Comparison of ENCODE assay signal across 1 cellular context in the genomic region with DNA sequence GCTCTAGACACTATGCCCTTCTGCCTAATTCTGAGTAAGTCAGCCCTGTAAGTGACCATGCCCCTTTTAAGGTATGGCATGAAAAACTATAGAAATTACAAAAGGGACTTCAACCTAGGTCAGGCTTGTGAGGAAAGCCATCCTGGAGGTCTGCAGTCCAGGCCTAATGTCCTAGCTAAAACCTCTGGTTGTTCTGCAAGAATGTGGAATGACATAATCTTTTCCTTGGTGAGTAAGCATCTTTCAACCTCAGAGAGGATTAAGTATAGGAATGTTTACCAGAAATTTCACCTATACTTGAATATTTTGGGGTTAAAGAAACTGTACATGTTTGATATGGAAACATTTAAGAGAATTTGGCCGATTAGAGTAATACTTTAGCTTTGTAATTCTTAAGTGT.
TF ChIP-seq lines count a peak whose summit lies in the region.

No MANE protein-coding gene starts in this region.

TF ChIP-seq in K562, 482 proteins besides CTCF, POLR2A, EP300 and RAD21 (continued from another document):
- TF ChIP-seq MTA3 (IDR thresholded peaks at IDR 0.05; ENCODE audit: borderline replicate concordance) (no peak), NFYB (IDR thresholded peaks at IDR 0.05; ENCODE audit: extremely low read depth, insufficient read length) (no peak), GABPA (tag; conservative IDR thresholded peaks at IDR 0.05; ENCODE audit: low read depth) (no peak), ZNF41 (CRISPR knock-in tag; conservative IDR thresholded peaks at IDR 0.05) (no peak), TEAD2 (tag; IDR thresholded peaks at IDR 0.05) (peak; percentile 55; the same call in 1 of the 2 replicates)
